In genomic region chr14:38420045-38420444, GRCh38 we compare ENCODE assay signal across 29 cellular contexts.
DNase-seq lines count a peak whose midpoint lies in the region; ATAC-seq and TF ChIP-seq lines count a peak whose summit lies in the region.
"Had no signal": no experiment of that assay in that cellular context is flagged by ENCODE, and none has a peak within 500 bp of the region (broad histone marks: within the 10 kb centered on the region; RNA-seq: fewer than 3 reads in every experiment).

No MANE protein-coding gene starts in this region.

- no peak for TF ChIP-seq CTCF in AG09309 (IDR thresholded peaks at IDR 0.05; ENCODE audit: control insufficient read depth, insufficient read depth, low read depth, low read length, missing control alignments)
- TF ChIP-seq CTCF in cardiac fibroblast (IDR thresholded peaks at IDR 0.05; ENCODE audit: low read depth, low read length), result no peak

- H3K4me3 ChIP-seq in AG09309 (ENCODE audit: control insufficient read depth, low read depth, low read length), result no peak overlapping the region
- H3K4me3 ChIP-seq in cardiac fibroblast (replicated peaks in 1 of 2; ENCODE audit: low read depth in 2 of 2, low read length in 2 of 2), result no peak overlapping the region
- H3K4me3 ChIP-seq: body of pancreas, GM12878, MG63, right atrium auricular region, spleen, thoracic aorta, uterus had no signal

- no peak for ATAC-seq in GM19351 (IDR thresholded peaks at IDR 0.05; ENCODE audit: unreplicated experiment)
- ATAC-seq: activated naive CD8-positive, alpha-beta T cell treated with anti-CD3 and anti-CD28 coated beads, Interleukin-2, amount 50 U/mL, for 24 hours; activated T-cell treated with anti-CD3 and anti-CD28 coated beads, Interleukin-2, amount 50 U/mL, for 72 hours; body of pancreas; GM12878; PC-3; Right ventricle myocardium inferior had no signal

- DNase-seq in AG09309 (ENCODE audit: low read depth), result peak; percentile 20
- DNase-seq in GM03348 (ENCODE audit: low spot score), result peak; percentile 47
- DNase-seq in cardiac fibroblast (ENCODE audit: low read depth in 2 of 2), result peak; percentile 35 to 53
- DNase-seq in iris pigment epithelial cell (ENCODE audit: low read depth), result peak; percentile 59
- DNase-seq in HK-2 (ENCODE audit: unreplicated experiment), result no peak
- no peak for DNase-seq in D341Med (ENCODE audit: low spot score)
- DNase-seq: activated CD4-positive, alpha-beta memory T cell treated with anti-CD3 and anti-CD28 coated beads for 36 hours; activated CD4-positive, CD25-positive, alpha-beta regulatory T cell treated with anti-CD3 and anti-CD28 coated beads, Interleukin-2, amount 50 U/mL, for 72 hours; activated naive CD4-positive, alpha-beta T cell; activated naive CD8-positive, alpha-beta T cell treated with anti-CD3 and anti-CD28 coated beads, Interleukin-2, amount 50 U/mL, for 24 hours; activated T-cell treated with anti-CD3 and anti-CD28 coated beads, Interleukin-2, amount 50 U/mL, for 72 hours; body of pancreas; cerebellar nuclear complex; DND-41; glutamatergic neuron; H7; KG1; MG63; NCI-H2029; NCI-H524 treated with DMSO at 0.1 percent for 48 hours; PC-3; spleen; stimulated activated CD4-positive, alpha-beta T cell treated with anti-CD3 and anti-CD28 coated beads, Interleukin-2, amount 100 ng/mL, for 24 hours; uterus had no signal

Comparison
In these comparisons a context has a peak if more than half of its experiments do, and no peak if none do; other contexts are left out.
1. DNase-seq: peak in AG09309 (single experiment), GM03348 (single experiment), cardiac fibroblast (2 of 2) and iris pigment epithelial cell (single experiment); none in HK-2 (single experiment) and D341Med (single experiment).